8 cellular contexts compared by ENCODE assay signal in genomic region chr3:119034256-119035013, GRCh38. TPM values are rescaled to one million over a fixed set of nuclear protein-coding genes. Genes with fewer than 3 reads are reported as not detected.
DNase-seq lines count a peak whose midpoint lies in the region; ATAC-seq and TF ChIP-seq lines count a peak whose summit lies in the region.

IGSF11 (minus strand) TSS chr3:119034846; CDS start chr3:119034582, 264 bp downstream.

- no peaks in the 10 kb centered on the region for H3K36me3 ChIP-seq in CD8-positive, alpha-beta T cell (ENCODE audit: insufficient read depth, low read length)
- H3K36me3 ChIP-seq in stomach = no peaks in the 10 kb centered on the region

- no peak for TF ChIP-seq EP300 in stomach (IDR thresholded peaks at IDR 0.05)

- no peak within 1 kb of the TSS for H3K27ac Mint-ChIP-seq in CD8-positive, alpha-beta T cell
- H3K27ac Mint-ChIP-seq in activated T-helper 17 cell treated with anti-CD3 and anti-CD28 coated beads, Interleukin-2, amount 50 U/mL, for 72 hours = no peak within 1 kb of the TSS
- H3K27ac Mint-ChIP-seq in neural crest cell (ENCODE audit: unreplicated experiment) = no peak within 1 kb of the TSS

- no peaks in the 10 kb centered on the region for H3K9me3 ChIP-seq in CD8-positive, alpha-beta T cell (ENCODE audit: low read length)
- no peaks in the 10 kb centered on the region for H3K9me3 ChIP-seq in stomach

- TF ChIP-seq POLR2A in stomach (IDR thresholded peaks at IDR 0.05) = no peak

- peaks cover 2% of the 10 kb centered on the region for H3K36me3 Mint-ChIP-seq in CD8-positive, alpha-beta T cell
- H3K36me3 Mint-ChIP-seq in activated T-helper 17 cell treated with anti-CD3 and anti-CD28 coated beads, Interleukin-2, amount 50 U/mL, for 72 hours (ENCODE audit: low read depth) = no peaks in the 10 kb centered on the region
- H3K36me3 Mint-ChIP-seq in neural crest cell (ENCODE audit: low read depth) = no peaks in the 10 kb centered on the region

- intact Hi-C loops in CD8-positive, alpha-beta T cell (cut with DNase I, micrococcal nuclease) = loop anchor here (1.0 to 10.0 kb wide), 8 partner anchors 64 to 648 kb away; partner anchors contain the start of gene B4GALT4 (in 1 of the 2)
- intact Hi-C loops in stomach (cut with DNase I; ENCODE audit: low total_unique reads) = no loop called here

- H3K27me3 ChIP-seq in CD8-positive, alpha-beta T cell (ENCODE audit: insufficient read depth, low read length) = no peaks in the 10 kb centered on the region
- peaks cover 0 to 55% (median 29%) of the 10 kb centered on the region in 3 donors for H3K27me3 ChIP-seq in stomach

- H3K27ac ChIP-seq in CD8-positive, alpha-beta T cell (ENCODE audit: low read depth, low read length) = peak within 1 kb of the TSS; percentile 22
- peak within 1 kb of the TSS in 2 of 5 donors; percentile 45 to 54 for H3K27ac ChIP-seq in stomach

- peaks cover 15% of the 10 kb centered on the region for H3K4me1 Mint-ChIP-seq in CD8-positive, alpha-beta T cell (ENCODE audit: low read depth)
- H3K4me1 Mint-ChIP-seq in activated T-helper 17 cell treated with anti-CD3 and anti-CD28 coated beads, Interleukin-2, amount 50 U/mL, for 72 hours = no peaks in the 10 kb centered on the region
- H3K4me1 Mint-ChIP-seq in neural crest cell = peaks cover 18% of the 10 kb centered on the region

- H3K4me3 Mint-ChIP-seq in CD8-positive, alpha-beta T cell = peak within 1 kb of the TSS; percentile 90
- peak within 1 kb of the TSS; percentile 82 for H3K4me3 Mint-ChIP-seq in activated T-helper 17 cell treated with anti-CD3 and anti-CD28 coated beads, Interleukin-2, amount 50 U/mL, for 72 hours
- H3K4me3 Mint-ChIP-seq in neural crest cell = peak within 1 kb of the TSS; percentile 90

- peak; percentile 33 to 81 (median 59) for DNase-seq in CD8-positive, alpha-beta T cell
- DNase-seq in OCI-M1 (lab: John Stamatoyannopoulos, UW) (peak; percentile 77), fibroblast of the aortic adventitia (ENCODE audit: low read depth) (peak; percentile 17), neural crest cell (ENCODE audit: low read depth, low spot score) (peak; percentile 75), stomach (peak; percentile 50)

- CTCF ChIA-PET in CD8-positive, alpha-beta T cell (lab: Charles Lee) = interaction anchor here (0.5 to 6.3 kb wide), 44 partner anchors 9 to 207 kb away, joined by 3 to 362 read pairs (median 6); partner anchors contain the start of gene B4GALT4

- ATAC-seq in CD8-positive, alpha-beta T cell = peak; percentile 89
- ATAC-seq in GM19438 (IDR thresholded peaks at IDR 0.05; ENCODE audit: low read depth, unreplicated experiment) (peak; percentile 95), HG03558 (IDR thresholded peaks at IDR 0.05; ENCODE audit: extremely low read depth, unreplicated experiment) (peak; percentile 80)
- ATAC-seq in activated T-helper 17 cell treated with anti-CD3 and anti-CD28 coated beads, Interleukin-2, amount 50 U/mL, for 72 hours (replicated peaks) = peak; percentile 88

- POLR2A ChIA-PET in CD8-positive, alpha-beta T cell (lab: Charles Lee) = interaction anchor here (0.5 to 3.3 kb wide), 7 partner anchors 15 to 205 kb away, joined by 3 to 24 read pairs (median 4); no protein-coding TSS in a partner anchor

- no peaks in the 10 kb centered on the region for H3K9me3 Mint-ChIP-seq in CD8-positive, alpha-beta T cell
- no peaks in the 10 kb centered on the region for H3K9me3 Mint-ChIP-seq in activated T-helper 17 cell treated with anti-CD3 and anti-CD28 coated beads, Interleukin-2, amount 50 U/mL, for 72 hours
- no peaks in the 10 kb centered on the region for H3K9me3 Mint-ChIP-seq in neural crest cell

- peaks cover 29% of the 10 kb centered on the region for H3K27me3 Mint-ChIP-seq in CD8-positive, alpha-beta T cell (ENCODE audit: low read depth)
- peaks cover 31% of the 10 kb centered on the region for H3K27me3 Mint-ChIP-seq in activated T-helper 17 cell treated with anti-CD3 and anti-CD28 coated beads, Interleukin-2, amount 50 U/mL, for 72 hours
- H3K27me3 Mint-ChIP-seq in neural crest cell (ENCODE audit: low read depth) = peaks cover 50% of the 10 kb centered on the region

- TF ChIP-seq CTCF in CD8-positive, alpha-beta T cell (IDR thresholded peaks at IDR 0.05) = peak; percentile 67
- TF ChIP-seq CTCF in fibroblast of the aortic adventitia (IDR thresholded peaks at IDR 0.05; ENCODE audit: insufficient read depth, low read length) (no peak), neural crest cell (conservative IDR thresholded peaks at IDR 0.05) (peak; percentile 66), stomach (IDR thresholded peaks at IDR 0.05) (peak in 1 of 7 experiments; percentile 51)

- H3K4me1 ChIP-seq in CD8-positive, alpha-beta T cell (ENCODE audit: insufficient read depth, low read length) = peaks cover 6% of the 10 kb centered on the region
- peaks cover 0 to 19% (median 12%) of the 10 kb centered on the region in 4 donors for H3K4me1 ChIP-seq in stomach

- 0 to 1% (median 1%) methylated on average over 22 to 80 of the region's 80 CpGs for WGBS in stomach, 5 donors

- peak within 1 kb of the TSS; percentile 64 for H3K4me3 ChIP-seq in CD8-positive, alpha-beta T cell (ENCODE audit: low read depth, low read length)
- H3K4me3 ChIP-seq in fibroblast of the aortic adventitia (ENCODE audit: low read depth, low read length) = peak within 1 kb of the TSS; percentile 65
- peak within 1 kb of the TSS; percentile 57 to 82 (median 67) for H3K4me3 ChIP-seq in stomach

RNA-seq across cellular contexts. Expression of gene IGSF11, which starts in this region (rescaled TPM):
- total RNA-seq in CD8-positive, alpha-beta T cell = under 1 TPM; 0.57 to 0.86 TPM
- under 1 TPM; 0.24 to 0.52 TPM for total RNA-seq in activated T-helper 17 cell treated with anti-CD3 and anti-CD28 coated beads, Interleukin-2, amount 50 U/mL, for 72 hours
- total RNA-seq in fibroblast of the aortic adventitia (ENCODE audit: low replicate concordance) (not detected in 2 replicates), neural crest cell (1.3 and 2.2 TPM in 2 replicates), stomach (10 to 100 TPM in 1 of 5 donors, 1 to 10 TPM in 1, under 1 TPM in 1, not detected in 2; 0.58 to 77.7 (median 9.5) TPM)
- polyA plus RNA-seq in stomach = under 1 TPM in 1 of 3 donors, not detected in 2; 0.55 TPM

Comparison
In these comparisons a context has a peak if more than half of its experiments do, and no peak if none do; other contexts are left out.
1. Peak in DNase-seq, ATAC-seq, H3K4me3 ChIP-seq and H3K27ac ChIP-seq in CD8-positive, alpha-beta T cell; RNA of the gene not detected or under 1 TPM.
2. Peak in ATAC-seq in activated T-helper 17 cell treated with anti-CD3 and anti-CD28 coated beads, Interleukin-2, amount 50 U/mL, for 72 hours; RNA of the gene not detected or under 1 TPM.
3. Peak in DNase-seq and H3K4me3 ChIP-seq in fibroblast of the aortic adventitia; RNA of the gene not detected or under 1 TPM.
4. DNase-seq: peak in every context shown above with its lines; median percentile 77 in OCI-M1; 75 in neural crest cell; 59 in CD8-positive, alpha-beta T cell; 50 in stomach; 17 in fibroblast of the aortic adventitia.